Comparison of ENCODE assay signal across 27 cellular contexts in genomic region chr7:146875222-146875785, GRCh38.
"Had no signal": no experiment of that assay in that cellular context is flagged by ENCODE, and none has a peak within 500 bp of the region (broad histone marks: within the 10 kb centered on the region; RNA-seq: fewer than 3 reads in every experiment).

No MANE protein-coding gene starts in this region.

- H3K36me3 ChIP-seq: esophagus squamous epithelium, right atrium auricular region, suprapubic skin, tibial artery, upper lobe of right lung had no signal

- H3K27me3 Mint-ChIP-seq: activated CD4-positive, alpha-beta memory T cell treated with anti-CD3 and anti-CD28 coated beads, Interleukin-2, amount 10 ng/mL, durations not matched to agents 7 days and 5 days; activated CD4-positive, alpha-beta T cell treated with anti-CD3 and anti-CD28 coated beads, Interleukin-2, amount 10 ng/mL, durations not matched to agents 7 days and 5 days; activated naive CD4-positive, alpha-beta T cell treated with anti-CD3 and anti-CD28 coated beads, Interleukin-2, amount 50 U/mL, for 24 hours; activated naive CD8-positive, alpha-beta T cell treated with anti-CD3 and anti-CD28 coated beads, Interleukin-2, amount 50 U/mL, for 24 hours; dendritic cell treated with granulocyte-macrophage colony-stimulating factor and Interleukin-4, amounts not matched to agents 40 ng/mL and 50 ng/mL, for 4 days; T-helper 17 cell had no signal

- H3K9ac ChIP-seq: parathyroid adenoma had no signal

- H3K4me3 ChIP-seq: esophagus squamous epithelium, right atrium auricular region, smooth muscle cell, suprapubic skin, tibial artery, upper lobe of right lung had no signal

- H3K27ac Mint-ChIP-seq: activated CD4-positive, alpha-beta memory T cell treated with anti-CD3 and anti-CD28 coated beads, Interleukin-2, amount 10 ng/mL, durations not matched to agents 7 days and 5 days; activated CD4-positive, alpha-beta T cell treated with anti-CD3 and anti-CD28 coated beads, Interleukin-2, amount 10 ng/mL, durations not matched to agents 7 days and 5 days; activated naive CD4-positive, alpha-beta T cell treated with anti-CD3 and anti-CD28 coated beads, Interleukin-2, amount 50 U/mL, for 24 hours; activated naive CD8-positive, alpha-beta T cell treated with anti-CD3 and anti-CD28 coated beads, Interleukin-2, amount 50 U/mL, for 24 hours; activated T-helper 2 cell treated with anti-CD3 and anti-CD28 coated beads, Interferon-gamma antibody, Interleukin-2, Interleukin-4, amounts not matched to agents 10 μg/mL and 5 μg/mL and 100 μg/mL, durations not matched to agents 14 hours and 24 hours and 36 hours; dendritic cell treated with granulocyte-macrophage colony-stimulating factor and Interleukin-4, amounts not matched to agents 40 ng/mL and 50 ng/mL, for 4 days; nephron progenitor cell; T-helper 17 cell had no signal

- H3K27me3 ChIP-seq: esophagus squamous epithelium, right atrium auricular region, suprapubic skin, tibial artery, upper lobe of right lung had no signal

- H3K4me2 ChIP-seq: smooth muscle cell had no signal

- H3K79me2 ChIP-seq: parathyroid adenoma had no signal

- H3K4me1 ChIP-seq: esophagus squamous epithelium, parathyroid adenoma, right atrium auricular region, suprapubic skin, tibial artery, upper lobe of right lung had no signal

- H3K27ac ChIP-seq: epithelial cell of prostate, esophagus squamous epithelium, parathyroid adenoma, right atrium auricular region, suprapubic skin, tibial artery, upper lobe of right lung had no signal

- H3K9me3 ChIP-seq: esophagus squamous epithelium, right atrium auricular region, suprapubic skin, tibial artery, upper lobe of right lung had no signal

- DNase-seq: activated CD4-positive, alpha-beta memory T cell treated with anti-CD3 and anti-CD28 coated beads, Interleukin-2, amount 10 ng/mL, durations not matched to agents 7 days and 5 days; activated CD4-positive, alpha-beta T cell treated with anti-CD3 and anti-CD28 coated beads for 1 hour; activated CD4-positive, alpha-beta T cell treated with anti-CD3 and anti-CD28 coated beads, Interleukin-2, amount 10 ng/mL, durations not matched to agents 7 days and 5 days; activated naive CD8-positive, alpha-beta T cell treated with anti-CD3 and anti-CD28 coated beads, Interleukin-2, amount 50 U/mL, for 24 hours; activated T-cell treated with anti-CD3 and anti-CD28 coated beads, Interleukin-2, amount 50 U/mL, for 48 hours; amygdala; caudate nucleus; esophagus squamous epithelium; foreskin melanocyte; left cardiac atrium; left ventricle myocardium superior; nephron progenitor cell; nucleus accumbens; stimulated activated CD4-positive, alpha-beta T cell treated with anti-CD3 and anti-CD28 coated beads, Interleukin-2, amount 100 ng/mL, for 24 hours; stimulated activated naive CD4-positive, alpha-beta T cell; T-helper 17 cell; T1000; tibial artery; upper lobe of right lung had no signal

- H3K9me3 Mint-ChIP-seq: activated CD4-positive, alpha-beta T cell treated with anti-CD3 and anti-CD28 coated beads, Interleukin-2, amount 10 ng/mL, durations not matched to agents 7 days and 5 days; activated naive CD4-positive, alpha-beta T cell treated with anti-CD3 and anti-CD28 coated beads, Interleukin-2, amount 50 U/mL, for 24 hours; nephron progenitor cell had no signal

- H3K4me3 Mint-ChIP-seq: activated CD4-positive, alpha-beta memory T cell treated with anti-CD3 and anti-CD28 coated beads, Interleukin-2, amount 10 ng/mL, durations not matched to agents 7 days and 5 days; activated CD4-positive, alpha-beta T cell treated with anti-CD3 and anti-CD28 coated beads, Interleukin-2, amount 10 ng/mL, durations not matched to agents 7 days and 5 days; activated naive CD4-positive, alpha-beta T cell treated with anti-CD3 and anti-CD28 coated beads, Interleukin-2, amount 50 U/mL, for 24 hours; activated naive CD8-positive, alpha-beta T cell treated with anti-CD3 and anti-CD28 coated beads, Interleukin-2, amount 50 U/mL, for 24 hours; dendritic cell treated with granulocyte-macrophage colony-stimulating factor and Interleukin-4, amounts not matched to agents 40 ng/mL and 50 ng/mL, for 4 days; nephron progenitor cell; T-helper 17 cell had no signal

- H3K4me1 Mint-ChIP-seq: activated CD4-positive, alpha-beta memory T cell treated with anti-CD3 and anti-CD28 coated beads, Interleukin-2, amount 10 ng/mL, durations not matched to agents 7 days and 5 days; activated CD4-positive, alpha-beta T cell treated with anti-CD3 and anti-CD28 coated beads, Interleukin-2, amount 10 ng/mL, durations not matched to agents 7 days and 5 days; activated naive CD4-positive, alpha-beta T cell treated with anti-CD3 and anti-CD28 coated beads, Interleukin-2, amount 50 U/mL, for 24 hours; activated naive CD8-positive, alpha-beta T cell treated with anti-CD3 and anti-CD28 coated beads, Interleukin-2, amount 50 U/mL, for 24 hours; nephron progenitor cell; T-helper 17 cell had no signal

- ATAC-seq: activated naive CD8-positive, alpha-beta T cell treated with anti-CD3 and anti-CD28 coated beads, Interleukin-2, amount 50 U/mL, for 24 hours; left cardiac atrium; left ventricle myocardium superior; T-helper 17 cell; upper lobe of right lung had no signal

- H3K36me3 Mint-ChIP-seq: activated naive CD4-positive, alpha-beta T cell treated with anti-CD3 and anti-CD28 coated beads, Interleukin-2, amount 50 U/mL, for 24 hours had no signal
